8 cellular contexts compared by ENCODE assay signal in the genomic region with DNA sequence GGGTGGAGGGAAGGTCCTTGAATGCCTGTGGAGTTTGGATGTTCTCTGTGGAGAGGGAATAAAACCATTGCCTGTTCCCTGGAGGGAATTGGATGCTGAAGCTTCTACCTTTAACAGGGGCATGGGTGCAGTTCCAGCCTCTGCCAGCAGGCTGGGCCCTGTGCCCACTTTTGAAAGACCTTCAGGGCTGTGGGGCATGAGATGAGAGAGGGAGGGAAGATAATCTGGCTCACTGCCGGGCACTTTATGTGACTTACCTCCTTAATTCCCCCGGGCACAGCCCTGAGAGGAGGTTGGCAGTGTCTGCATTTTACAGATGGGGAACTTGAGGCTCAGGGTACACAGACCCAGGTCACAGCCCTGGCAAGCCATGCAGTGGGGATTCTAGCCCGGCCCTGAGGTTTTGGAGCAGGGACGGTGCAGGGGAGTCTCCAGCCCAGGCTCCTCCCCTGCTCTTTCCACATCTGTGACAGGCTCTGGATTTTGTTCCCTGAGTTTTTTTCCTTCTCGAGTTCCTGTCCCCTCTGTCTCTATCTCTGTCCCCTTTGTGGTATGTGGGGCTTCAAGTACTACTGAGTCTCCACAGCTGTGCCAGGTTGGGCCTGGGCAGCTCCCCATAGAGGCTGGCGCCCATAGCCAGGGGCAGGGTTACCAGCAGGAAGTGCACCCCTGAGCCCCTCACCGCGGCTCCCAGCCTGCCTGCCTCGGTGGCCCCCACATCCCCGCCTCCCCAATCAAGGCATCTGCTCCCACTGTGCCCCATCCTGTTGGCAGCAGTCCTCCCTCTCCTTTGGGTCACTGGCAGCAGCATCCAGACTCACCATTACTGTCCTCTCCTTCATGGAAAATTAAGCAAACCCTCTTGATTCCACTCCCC. TPM values are rescaled to one million over a fixed set of nuclear protein-coding genes. Genes with fewer than 3 reads are reported as not detected.
A peak's percentile ranks its signal among the peaks of the same experiment; 100 is the strongest.
DNase-seq lines count a peak whose midpoint lies in the region; ATAC-seq, FAIRE-seq and TF ChIP-seq lines count a peak whose summit lies in the region.

No MANE protein-coding gene starts in this region.

- H3F3A ChIP-seq in PC-9 (ENCODE audit: insufficient read depth, low read depth), result peaks cover 7% of the 10 kb centered on the region; the same call in 1 of the 2 replicates

- H3K36me3 ChIP-seq in PC-9 (ENCODE audit: low read depth), result no peaks in the 10 kb centered on the region

- no peaks in the 10 kb centered on the region for H3K27me3 Mint-ChIP-seq in activated T-cell treated with anti-CD3 and anti-CD28 coated beads, Interleukin-2, amount 50 U/mL, for 4 hours (ENCODE audit: low read depth)
- H3K27me3 Mint-ChIP-seq in natural killer cell treated with Interleukin-12 subunit alpha and Interleukin-12 subunit beta and Interleukin-15 and Interleukin-18, amount 100 ng/mL, for 72 hours, result no peaks in the 10 kb centered on the region

- peak; percentile 80 for TF ChIP-seq CTCF in A549 (IDR thresholded peaks at IDR 0.05)
- peak; percentile 91 for TF ChIP-seq CTCF in PC-9 (conservative IDR thresholded peaks at IDR 0.05)

- H3K4me3 ChIP-seq in A549 (no peak overlapping the region), PC-9 (no peak overlapping the region)

- peaks cover 16% of the 10 kb centered on the region for H3K4me1 Mint-ChIP-seq in activated T-cell treated with anti-CD3 and anti-CD28 coated beads, Interleukin-2, amount 50 U/mL, for 4 hours (ENCODE audit: low read depth)
- peaks cover 16 to 17% of the 10 kb centered on the region in 2 donors for H3K4me1 Mint-ChIP-seq in natural killer cell treated with Interleukin-12 subunit alpha and Interleukin-12 subunit beta and Interleukin-15 and Interleukin-18, amount 100 ng/mL, for 72 hours (ENCODE audit: low read depth in 2 of 2)

- H3K9me2 ChIP-seq in PC-9 (ENCODE audit: insufficient read depth), result no peaks in the 10 kb centered on the region

- in situ Hi-C loops in KBM-7 (cut with MboI; ENCODE audit: low pct_unique_long_range_greater_than_20kb, low sequenced_read_pairs), result loop anchor here (25.0 kb wide), 1 partner anchor 129 kb away; no protein-coding TSS in a partner anchor

- H3K4me2 ChIP-seq in A549, result peak overlapping the region; percentile 39; the same call in 1 of the 3 replicates
- no peak overlapping the region for H3K4me2 ChIP-seq in PC-9

- H3K27ac Mint-ChIP-seq in natural killer cell treated with Interleukin-12 subunit alpha and Interleukin-12 subunit beta and Interleukin-15 and Interleukin-18, amount 100 ng/mL, for 72 hours, result peak overlapping the region in 1 of 2 donors; percentile 71

- no peaks in the 10 kb centered on the region for H4K20me1 ChIP-seq in PC-9 (ENCODE audit: insufficient read depth)

- H3K9me3 ChIP-seq in A549 (no peaks in the 10 kb centered on the region), PC-9 (ENCODE audit: insufficient read depth, low read depth) (no peaks in the 10 kb centered on the region)

- CTCF ChIA-PET in A549 (lab: Yijun Ruan, JAX), result interaction anchor here (0.6 to 6.0 kb wide), 34 partner anchors 8 to 563 kb away, joined by 3 to 126 read pairs (median 4); a partner anchor contains a TSS
- CTCF ChIA-PET in PC-9 (lab: Charles Lee), result interaction anchor here (0.6 to 1.2 kb wide), 3 partner anchors 17 to 121 kb away, joined by 3 to 4 read pairs (median 3); no protein-coding TSS in a partner anchor

- 61% methylated on average over 10 of the region's 10 CpGs for WGBS in A549 (ENCODE audit: missing lambda C conversion rate)

- no peak for TF ChIP-seq EP300 in A549 (IDR thresholded peaks at IDR 0.05)

- H3K4me1 ChIP-seq in A549 (0 out of 3 replicates have a peak, but pooled peaks cover under 1% of the 10 kb centered on the region), PC-9 (replicated peaks; ENCODE audit: insufficient read depth) (peaks cover 9% of the 10 kb centered on the region)

- no peaks in the 10 kb centered on the region for H3K79me2 ChIP-seq in PC-9 (ENCODE audit: low read depth)

- DNase-seq in A549 (ENCODE audit: low read depth in 1 of 2, low spot score in 1 of 2) (peak; percentile 60 to 69), KBM-7 (peak; percentile 89), PC-9 (peak; percentile 58 to 80), fibroblast of gingiva (ENCODE audit: low read depth) (peak; percentile 82)
- peak; percentile 83 for DNase-seq in activated T-cell treated with anti-CD3 and anti-CD28 coated beads, Interleukin-2, amount 50 U/mL, for 4 hours
- DNase-seq in natural killer cell treated with Interleukin-12 subunit alpha and Interleukin-12 subunit beta and Interleukin-15 and Interleukin-18, amount 100 ng/mL, for 72 hours (ENCODE audit: low spot score), result peak; percentile 83
- peak; percentile 58 to 83 (median 80) for DNase-seq in stimulated activated naive CD4-positive, alpha-beta T cell (lab: John Stamatoyannopoulos, UW)

- no peak overlapping the region for H2AFZ ChIP-seq in PC-9

- H3K27ac ChIP-seq in A549 (peak overlapping the region in 1 of 2 experiments; percentile 24; a peak in 1 of 6 replicates), PC-9 (no peak overlapping the region)

- no peak overlapping the region for H3K4me3 Mint-ChIP-seq in activated T-cell treated with anti-CD3 and anti-CD28 coated beads, Interleukin-2, amount 50 U/mL, for 4 hours
- no peak overlapping the region for H3K4me3 Mint-ChIP-seq in natural killer cell treated with Interleukin-12 subunit alpha and Interleukin-12 subunit beta and Interleukin-15 and Interleukin-18, amount 100 ng/mL, for 72 hours

- POLR2A ChIA-PET in A549 (lab: Yijun Ruan, JAX), result interaction anchor here (0.6 kb wide), 1 partner anchor 537 kb away, joined by 5 read pairs; no protein-coding TSS in a partner anchor
- POLR2A ChIA-PET in PC-9 (lab: Charles Lee; ENCODE audit: unreplicated experiment), result interaction anchor here (0.5 kb wide), 1 partner anchor 651 kb away, joined by 5 read pairs; no protein-coding TSS in a partner anchor

- no peaks in the 10 kb centered on the region for H3K36me3 Mint-ChIP-seq in activated T-cell treated with anti-CD3 and anti-CD28 coated beads, Interleukin-2, amount 50 U/mL, for 4 hours (ENCODE audit: insufficient read depth)
- no peaks in the 10 kb centered on the region for H3K36me3 Mint-ChIP-seq in natural killer cell treated with Interleukin-12 subunit alpha and Interleukin-12 subunit beta and Interleukin-15 and Interleukin-18, amount 100 ng/mL, for 72 hours

- no peaks in the 10 kb centered on the region for H3K9me3 Mint-ChIP-seq in activated T-cell treated with anti-CD3 and anti-CD28 coated beads, Interleukin-2, amount 50 U/mL, for 4 hours
- H3K9me3 Mint-ChIP-seq in natural killer cell treated with Interleukin-12 subunit alpha and Interleukin-12 subunit beta and Interleukin-15 and Interleukin-18, amount 100 ng/mL, for 72 hours, result no peaks in the 10 kb centered on the region

- no peak for TF ChIP-seq POLR2A in A549 (IDR thresholded peaks at IDR 0.05; ENCODE audit: low read length)

- peak; percentile 89 to 92 for TF ChIP-seq RAD21 in A549 (conservative IDR thresholded peaks at IDR 0.05 in 1 of 2, IDR thresholded peaks at IDR 0.05 in 1 of 2)

- intact Hi-C loops in PC-9 (cut with micrococcal nuclease; ENCODE audit: unreplicated experiment), result loop anchor here (2.0 to 5.0 kb wide), 4 partner anchors 120 to 744 kb away; a partner anchor contains a TSS

- H3K27me3 ChIP-seq in PC-9 (ENCODE audit: insufficient read depth, low read depth), result no peaks in the 10 kb centered on the region

- ATAC-seq in A549, result peak; percentile 89 to 94
- peak; percentile 64 for ATAC-seq in GM18867 (IDR thresholded peaks at IDR 0.05; ENCODE audit: unreplicated experiment)
- ATAC-seq in activated T-cell treated with anti-CD3 and anti-CD28 coated beads, Interleukin-2, amount 50 U/mL, for 4 hours, result peak; percentile 95 to 97
- ATAC-seq in natural killer cell treated with Interleukin-12 subunit alpha and Interleukin-12 subunit beta and Interleukin-15 and Interleukin-18, amount 100 ng/mL, for 72 hours, result peak; percentile 92 to 93

- no peak for FAIRE-seq in A549 (lab: Jason Lieb, UNC)

- BruUV-seq in PC-9 (replicated peaks; lab: Mats Ljungman, UMichigan), result no TSS peak

RNA-seq across cellular contexts. Expression of a gene that starts 14.0 kb away (rescaled TPM):
- polyA plus RNA-seq in A549 (2011; rRNA removed) (0.81 and 0.95 TPM in 2 replicates), A549 (2017; fragmentation: RNase III; extraction: RNeasy Plus Mini Kit Qiagen cat#74134 plus additional on column Dnase treatment) (0.46 to 0.69 TPM (median 0.58 TPM) in 3 replicates)
- 1.1 and 1.3 TPM in 2 replicates for polyA plus RNA-seq in A549 (2012; cell fraction: cytosol; rRNA removed)
- 1.7 and 1.9 TPM in 2 replicates for polyA plus RNA-seq in A549 (2012; cell fraction: nucleus; rRNA removed)
- polyA minus RNA-seq in A549 (2011; rRNA and poly(A)+ RNA removed), result 1.9 and 3.7 TPM in 2 replicates
- 3.1 and 10.7 TPM in 2 replicates for total RNA-seq in PC-9 (2021)
- total RNA-seq in activated T-cell treated with anti-CD3 and anti-CD28 coated beads, Interleukin-2, amount 50 U/mL, for 4 hours, result 10 to 100 TPM in 1 of 3 donors, 1 to 10 TPM in 2; 7.5 to 14.2 (median 9.9) TPM
- total RNA-seq in natural killer cell treated with Interleukin-12 subunit alpha and Interleukin-12 subunit beta and Interleukin-15 and Interleukin-18, amount 100 ng/mL, for 72 hours, result 10 to 100 TPM; 38.4 to 51.9 TPM

RNA-seq across cellular contexts. Expression of a gene that starts 27.7 kb away (rescaled TPM):
- 42.0 and 43.9 TPM in 2 replicates for polyA plus RNA-seq in A549 (2011; rRNA removed)
- polyA plus RNA-seq in A549 (2012; cell fraction: cytosol; rRNA removed), result 29.1 and 35.5 TPM in 2 replicates
- polyA plus RNA-seq in A549 (2012; cell fraction: nucleus; rRNA removed), result 23.0 and 23.9 TPM in 2 replicates
- 33.4 to 35.0 TPM (median 34.0 TPM) in 3 replicates for polyA plus RNA-seq in A549 (2017; fragmentation: RNase III; extraction: RNeasy Plus Mini Kit Qiagen cat#74134 plus additional on column Dnase treatment)
- polyA minus RNA-seq in A549 (2011; rRNA and poly(A)+ RNA removed), result 42.2 and 58.6 TPM in 2 replicates
- total RNA-seq in PC-9 (2021), result 29.2 and 38.4 TPM in 2 replicates
- total RNA-seq in activated T-cell treated with anti-CD3 and anti-CD28 coated beads, Interleukin-2, amount 50 U/mL, for 4 hours, result 10 to 100 TPM; 67.7 to 82.5 (median 75.9) TPM
- 10 to 100 TPM; 65.1 to 69.7 TPM for total RNA-seq in natural killer cell treated with Interleukin-12 subunit alpha and Interleukin-12 subunit beta and Interleukin-15 and Interleukin-18, amount 100 ng/mL, for 72 hours

RNA-seq across cellular contexts. Expression of a gene that starts 56.1 kb away (rescaled TPM):
- polyA plus RNA-seq in A549 (2011; rRNA removed) (38.9 and 42.4 TPM in 2 replicates), A549 (2017; fragmentation: RNase III; extraction: RNeasy Plus Mini Kit Qiagen cat#74134 plus additional on column Dnase treatment) (38.5 to 41.0 TPM (median 39.5 TPM) in 3 replicates)
- polyA plus RNA-seq in A549 (2012; cell fraction: cytosol; rRNA removed), result 55.9 and 59.1 TPM in 2 replicates
- polyA plus RNA-seq in A549 (2012; cell fraction: nucleus; rRNA removed), result 15.9 and 18.0 TPM in 2 replicates
- polyA minus RNA-seq in A549 (2011; rRNA and poly(A)+ RNA removed), result 10.2 and 14.0 TPM in 2 replicates
- 21.1 and 29.1 TPM in 2 replicates for total RNA-seq in PC-9 (2021)
- 100 to 1,000 TPM; 126 to 136 (median 130) TPM for total RNA-seq in activated T-cell treated with anti-CD3 and anti-CD28 coated beads, Interleukin-2, amount 50 U/mL, for 4 hours
- total RNA-seq in natural killer cell treated with Interleukin-12 subunit alpha and Interleukin-12 subunit beta and Interleukin-15 and Interleukin-18, amount 100 ng/mL, for 72 hours, result 10 to 100 TPM; 54.7 to 79.8 TPM
